Comparison of ENCODE assay signal across 9 cellular contexts in genomic region chr10:88791924-88792323, GRCh38. TPM values are rescaled to one million over a fixed set of nuclear protein-coding genes. Genes with fewer than 3 reads are reported as not detected.
A peak's percentile ranks its signal among the peaks of the same experiment; 100 is the strongest.
DNase-seq lines count a peak whose midpoint lies in the region; ATAC-seq, FAIRE-seq and TF ChIP-seq lines count a peak whose summit lies in the region.
"Had no signal": no experiment of that assay in that cellular context is flagged by ENCODE, and none has a peak within 500 bp of the region (broad histone marks: within the 10 kb centered on the region; RNA-seq: fewer than 3 reads in every experiment).

No MANE protein-coding gene starts in this region.

- H3K27me3 ChIP-seq in DOHH2 (ENCODE audit: control insufficient read depth, low read length): no peaks in the 10 kb centered on the region
- no peaks in the 10 kb centered on the region for H3K27me3 ChIP-seq in astrocyte (ENCODE audit: insufficient read depth, low read length)

- H3K4me1 ChIP-seq in DOHH2 (ENCODE audit: control insufficient read depth, low read length) (no peaks in the 10 kb centered on the region), astrocyte (ENCODE audit: insufficient read depth, low read length) (peaks cover 10% of the 10 kb centered on the region), mucosa of descending colon (ENCODE audit: low read depth) (no peaks in the 10 kb centered on the region)

- H2AFZ ChIP-seq in astrocyte (ENCODE audit: low read depth, low read length): no peak overlapping the region

- no peak overlapping the region for H3K4me3 Mint-ChIP-seq in astrocyte (ENCODE audit: unreplicated experiment)

- H3K4me2 ChIP-seq in DOHH2 (ENCODE audit: low read length) (no peak overlapping the region), astrocyte (ENCODE audit: low read length) (no peak overlapping the region)

- intact Hi-C loops in mucosa of descending colon (cut with DNase I, micrococcal nuclease) (loop anchor here in 1 of 2 donors (5.0 kb wide), 1 partner anchor 105 kb away; no protein-coding TSS in a partner anchor), lower leg skin (cut with DNase I; ENCODE audit: low total_unique reads) (no loop called here)

- no peak overlapping the region for H3K27ac Mint-ChIP-seq in astrocyte (ENCODE audit: unreplicated experiment)

- peak; percentile 65 for ATAC-seq in mucosa of descending colon

- H3K4me3 ChIP-seq in DOHH2 (ENCODE audit: low read length): no peak overlapping the region
- no peak overlapping the region for H3K4me3 ChIP-seq in astrocyte (ENCODE audit: insufficient read depth, low read depth, low read length)
- no peak overlapping the region for H3K4me3 ChIP-seq in mucosa of descending colon
- no peak overlapping the region for H3K4me3 ChIP-seq in lower leg skin (ENCODE audit: low read depth, poor library complexity, severe bottlenecking)

- H3K27ac ChIP-seq in DOHH2 (ENCODE audit: low read depth, low read length) (no peak overlapping the region), astrocyte (ENCODE audit: low read depth, low read length) (no peak overlapping the region)

- H3K4me1 Mint-ChIP-seq in astrocyte (ENCODE audit: low read depth, unreplicated experiment): peaks cover 10% of the 10 kb centered on the region

- H3K9me3 ChIP-seq in DOHH2 (ENCODE audit: control insufficient read depth, insufficient read depth, low read length): no peaks in the 10 kb centered on the region
- H3K9me3 ChIP-seq in astrocyte (ENCODE audit: insufficient read depth, low read depth, low read length): no peaks in the 10 kb centered on the region
- H3K9me3 ChIP-seq in mucosa of descending colon: no peaks in the 10 kb centered on the region

- no peak overlapping the region for H3K9ac ChIP-seq in astrocyte (ENCODE audit: low read length)

- TF ChIP-seq CTCF in DOHH2 (IDR thresholded peaks at IDR 0.05; ENCODE audit: low read depth, low read length, poor library complexity, severe bottlenecking): peak; percentile 29
- peak; percentile 59 for TF ChIP-seq CTCF in astrocyte (IDR thresholded peaks at IDR 0.05; ENCODE audit: insufficient read depth, low read depth, low read length)
- TF ChIP-seq CTCF in mucosa of descending colon (IDR thresholded peaks at IDR 0.05): no peak
- no peak for TF ChIP-seq CTCF in lower leg skin (IDR thresholded peaks at IDR 0.05)

- H3K79me2 ChIP-seq in DOHH2 (ENCODE audit: control insufficient read depth, low read length) (no peaks in the 10 kb centered on the region), astrocyte (ENCODE audit: insufficient read depth, low read length) (no peaks in the 10 kb centered on the region)

- H4K20me1 ChIP-seq in DOHH2 (ENCODE audit: control insufficient read depth, insufficient read depth, low read depth, low read length): no peaks in the 10 kb centered on the region
- H4K20me1 ChIP-seq in astrocyte (ENCODE audit: insufficient read depth, low read length): no peaks in the 10 kb centered on the region

- H3K36me3 ChIP-seq in DOHH2 (ENCODE audit: control insufficient read depth, low read length) (no peaks in the 10 kb centered on the region), astrocyte (ENCODE audit: insufficient read depth, low read length) (no peaks in the 10 kb centered on the region), mucosa of descending colon (ENCODE audit: low read depth) (no peaks in the 10 kb centered on the region)

- no peaks in the 10 kb centered on the region for H3K9me2 ChIP-seq in DOHH2 (replicated peaks; ENCODE audit: control insufficient read depth, low read length)

- no peaks in the 10 kb centered on the region for H3K9me3 Mint-ChIP-seq in astrocyte (ENCODE audit: unreplicated experiment)

- H3K27me3 Mint-ChIP-seq in astrocyte (ENCODE audit: low read depth, unreplicated experiment): peaks cover 2% of the 10 kb centered on the region

- FAIRE-seq in astrocyte (lab: Jason Lieb, UNC): no peak

- DNase-seq in HT-29 (ENCODE audit: low spot score) (peak; percentile 67), astrocyte (ENCODE audit: low read depth) (no peak), mucosa of descending colon (peak in 2 of 3 donors; percentile 16 to 20), lower leg skin (ENCODE audit: low spot score in 2 of 2) (no peak), NCI-H2227 (lab: John Stamatoyannopoulos, UW; ENCODE audit: unreplicated experiment) (no peak), amniotic stem cell (lab: John Stamatoyannopoulos, UW) (no peak)
- DNase-seq in NK-92 treated with Interleukin-12 subunit alpha and Interleukin-12 subunit beta, amount 100 ng/mL, for 24 hours (lab: John Stamatoyannopoulos, UW): no peak
- DNase-seq: left cardiac atrium had no signal

- no peak for TF ChIP-seq POLR2A in lower leg skin (IDR thresholded peaks at IDR 0.05)

- H3K36me3 Mint-ChIP-seq in astrocyte (ENCODE audit: low read depth, unreplicated experiment): no peaks in the 10 kb centered on the region

- WGBS in lower leg skin, 2 donors: 56 to 58% methylated on average over 2 of the region's 2 CpGs

- no peaks in the 10 kb centered on the region for H3F3A ChIP-seq in DOHH2 (ENCODE audit: control insufficient read depth, insufficient read depth)

RNA-seq across cellular contexts. Expression of gene LIPM, which starts 10.6 kb away (rescaled TPM):
- not detected in 2 replicates for total RNA-seq in HT-29 (2014; rRNA removed; shearing (Covaris generic))
- total RNA-seq in astrocyte: not detected in 2 replicates
- not detected for total RNA-seq in mucosa of descending colon
- total RNA-seq in lower leg skin: 10 to 100 TPM; 30.4 to 56.7 (median 36.1) TPM

RNA-seq across cellular contexts. Expression of gene LIPN, which starts 32.1 kb away (rescaled TPM):
- total RNA-seq in HT-29 (2014; rRNA removed; shearing (Covaris generic)): not detected in 2 replicates
- not detected in 2 replicates for total RNA-seq in astrocyte
- not detected for total RNA-seq in mucosa of descending colon
- 10 to 100 TPM; 25.9 to 80.5 (median 39.4) TPM for total RNA-seq in lower leg skin
- total RNA-seq: left cardiac atrium had no signal

RNA-seq across cellular contexts. Expression of gene ANKRD22, which starts 59.7 kb away (rescaled TPM):
- 6.2 and 7.2 TPM in 2 replicates for total RNA-seq in HT-29 (2014; rRNA removed; shearing (Covaris generic))
- total RNA-seq in astrocyte (not detected in 2 replicates), mucosa of descending colon (10 to 100 TPM in 2 of 3 donors, 1 to 10 TPM in 1; 9.0 to 30.6 (median 18.9) TPM), lower leg skin (10 to 100 TPM; 30.7 to 56.7 (median 35.4) TPM)
- total RNA-seq: left cardiac atrium had no signal

Comparison
In these comparisons a context has a peak if more than half of its experiments do, and no peak if none do; other contexts are left out.
1. CTCF ChIP-seq: peak in DOHH2 (single experiment) and astrocyte (single experiment); none in mucosa of descending colon (single experiment) and lower leg skin (0 of 3).
2. DNase-seq: peak in HT-29 (single experiment) and mucosa of descending colon (2 of 3); none in astrocyte (single experiment), NK-92 treated with Interleukin-12 subunit alpha and Interleukin-12 subunit beta, amount 100 ng/mL, for 24 hours (single experiment), lower leg skin (0 of 2), NCI-H2227 (single experiment) and amniotic stem cell (single experiment).
3. RNA of gene LIPM, which starts 10.6 kb away (total RNA-seq): 30.4 to 56.7 TPM in lower leg skin; not detected in HT-29, not detected in astrocyte and not detected in mucosa of descending colon; every median in the first group is over 10 times any median in the second.
4. RNA of gene LIPN, which starts 32.1 kb away (total RNA-seq): 25.9 to 80.5 TPM in lower leg skin; not detected in HT-29, not detected in astrocyte and not detected in mucosa of descending colon; every median in the first group is over 10 times any median in the second.